8 cellular contexts compared by ENCODE assay signal in genomic region chr3:117407317-117407716, GRCh38.
DNase-seq lines count a peak whose midpoint lies in the region; ATAC-seq, FAIRE-seq and TF ChIP-seq lines count a peak whose summit lies in the region.

No MANE protein-coding gene starts in this region.

- no peaks in the 10 kb centered on the region for H3K79me2 ChIP-seq in SK-N-SH (ENCODE audit: insufficient read depth)

- peak; percentile 57 for TF ChIP-seq CTCF in SK-N-SH (IDR thresholded peaks at IDR 0.05)
- no peak for TF ChIP-seq CTCF in pancreas (IDR thresholded peaks at IDR 0.05)

- peak; percentile 22 to 50 for DNase-seq in NCI-H524 (lab: John Stamatoyannopoulos, UW)
- no peak for DNase-seq in NCI-H524 treated with DMSO at 0.1 percent for 48 hours (lab: John Stamatoyannopoulos, UW)
- no peak for DNase-seq in SK-N-SH
- DNase-seq in pancreas = no peak
- no peak for DNase-seq in posterior vena cava (ENCODE audit: low spot score)
- no peak for DNase-seq in cerebellar cortex (ENCODE audit: low spot score)
- DNase-seq in NCI-H226 = no peak

- H3K4me1 ChIP-seq in SK-N-SH (ENCODE audit: control insufficient read depth in 1 of 2, insufficient read depth in 2 of 2, low read depth in 1 of 2, low read length in 1 of 2) (peaks cover 0 to 23% of the 10 kb centered on the region in 2 experiments; a peak in 2 of 4 replicates), pancreas (peaks cover 10 to 31% (median 25%) of the 10 kb centered on the region in 3 donors)

- H3K9ac ChIP-seq in SK-N-SH = no peak overlapping the region

- no peaks in the 10 kb centered on the region for H3K9me3 ChIP-seq in SK-N-SH
- no peaks in the 10 kb centered on the region for H3K9me3 ChIP-seq in pancreas

- no peak overlapping the region for H3K4me2 ChIP-seq in SK-N-SH

- no peaks in the 10 kb centered on the region for H3K9me2 ChIP-seq in SK-N-SH

- H3K4me3 ChIP-seq in SK-N-SH (ENCODE audit: low read depth in 2 of 2, low read length in 1 of 2) = no peak overlapping the region
- H3K4me3 ChIP-seq in pancreas = no peak overlapping the region

- no peak for TF ChIP-seq EP300 in SK-N-SH (IDR thresholded peaks at IDR 0.05; ENCODE audit: borderline replicate concordance in 1 of 2, low read depth in 1 of 2, low read length in 1 of 2)

- CTCF ChIA-PET in SK-N-SH (lab: Yijun Ruan, JAX) = interaction anchor here (0.8 kb wide), 1 partner anchor 34 kb away, joined by 3 read pairs; no protein-coding TSS in a partner anchor

- intact Hi-C loops in pancreas (cut with DNase I) = no loop called here
- intact Hi-C loops in posterior vena cava (cut with DNase I) = no loop called here

- no peak overlapping the region; the same call in 1 of the 2 replicates for H2AFZ ChIP-seq in SK-N-SH (ENCODE audit: low read depth)

- no peaks in the 10 kb centered on the region for H3F3A ChIP-seq in SK-N-SH (replicated peaks; ENCODE audit: insufficient read depth)

- peak overlapping the region in 1 of 2 experiments; percentile 12; a peak in 2 of 4 replicates for H3K27ac ChIP-seq in SK-N-SH (ENCODE audit: low read depth in 2 of 2, low read length in 1 of 2)
- no peak overlapping the region for H3K27ac ChIP-seq in pancreas

- POLR2A ChIA-PET in SK-N-SH (lab: Yijun Ruan, JAX) = no interaction called here

- no peaks in the 10 kb centered on the region for H4K20me1 ChIP-seq in SK-N-SH (ENCODE audit: insufficient read depth)

- no peak for FAIRE-seq in pancreas (lab: Jason Lieb, UNC)

- TF ChIP-seq RAD21 in SK-N-SH (IDR thresholded peaks at IDR 0.05; ENCODE audit: low read length) = peak; percentile 38

- H3K27me3 ChIP-seq in SK-N-SH (ENCODE audit: insufficient read depth) (no peaks in the 10 kb centered on the region), pancreas (no peaks in the 10 kb centered on the region)

- ATAC-seq in HG03280 (IDR thresholded peaks at IDR 0.05; ENCODE audit: unreplicated experiment) (peak; percentile 71), pancreas (peak in 3 of 4 donors; percentile 27 to 79 (median 48))

- no peaks in the 10 kb centered on the region for H3K36me3 ChIP-seq in SK-N-SH (replicated peaks in 1 of 2; ENCODE audit: control insufficient read depth in 1 of 2, insufficient read depth in 2 of 2, low read length in 1 of 2)
- H3K36me3 ChIP-seq in pancreas = no peaks in the 10 kb centered on the region

TF ChIP-seq in SK-N-SH, 30 proteins besides CTCF, POLR2A, EP300 and RAD21:
- TF ChIP-seq TEAD4 (IDR thresholded peaks at IDR 0.05; ENCODE audit: borderline replicate concordance, insufficient read depth) (no peak), POLR2AphosphoS5 (IDR thresholded peaks at IDR 0.05; ENCODE audit: low read depth, low read length) (no peak), GATA2 (CRISPR knock-in tag; IDR thresholded peaks at IDR 0.05) (no peak), EZH2phosphoT487 (IDR thresholded peaks at IDR 0.05; ENCODE audit: borderline replicate concordance, low read depth) (no peak), RXRA (IDR thresholded peaks at IDR 0.05; ENCODE audit: borderline replicate concordance, low read depth) (no peak), NRF1 (IDR thresholded peaks at IDR 0.05; ENCODE audit: low read depth, low read length) (no peak), USF1 (IDR thresholded peaks at IDR 0.05; ENCODE audit: borderline replicate concordance, low read depth) (no peak), PBX3 (IDR thresholded peaks at IDR 0.05) (no peak), SMC3 (IDR thresholded peaks at IDR 0.05; ENCODE audit: low read depth, low read length) (no peak), RFX5 (IDR thresholded peaks at IDR 0.05; ENCODE audit: low read length) (no peak), TAF1 (IDR thresholded peaks at IDR 0.05; ENCODE audit: borderline replicate concordance, low read depth, low read length) (no peak), MEF2A (IDR thresholded peaks at IDR 0.05; ENCODE audit: borderline replicate concordance, low read depth) (no peak), FOXM1 (IDR thresholded peaks at IDR 0.05; ENCODE audit: low read depth) (no peak), MAX (IDR thresholded peaks at IDR 0.05; ENCODE audit: low read depth) (no peak), USF2 (IDR thresholded peaks at IDR 0.05; ENCODE audit: borderline replicate concordance, low read depth, low read length) (no peak), NFIC (IDR thresholded peaks at IDR 0.05; ENCODE audit: borderline replicate concordance) (no peak), CHD2 (IDR thresholded peaks at IDR 0.05; ENCODE audit: low read length, partially characterized antibody) (no peak), SIN3A (IDR thresholded peaks at IDR 0.05; ENCODE audit: borderline replicate concordance, low read depth, low read length) (no peak), MXI1 (IDR thresholded peaks at IDR 0.05; ENCODE audit: low read depth, low read length) (no peak), TCF12 (IDR thresholded peaks at IDR 0.05) (no peak)
TF ChIP-seq in SK-N-SH: peak in this region for 0.

Comparison
In these comparisons a context has a peak if more than half of its experiments do, and no peak if none do; other contexts are left out.
1. DNase-seq: peak in NCI-H524 (2 of 2); none in NCI-H524 treated with DMSO at 0.1 percent for 48 hours (single experiment), SK-N-SH (single experiment), pancreas (0 of 6), posterior vena cava (single experiment), cerebellar cortex (single experiment) and NCI-H226 (single experiment).